ENCODE assay signal across 20 cellular contexts in the genomic region with DNA sequence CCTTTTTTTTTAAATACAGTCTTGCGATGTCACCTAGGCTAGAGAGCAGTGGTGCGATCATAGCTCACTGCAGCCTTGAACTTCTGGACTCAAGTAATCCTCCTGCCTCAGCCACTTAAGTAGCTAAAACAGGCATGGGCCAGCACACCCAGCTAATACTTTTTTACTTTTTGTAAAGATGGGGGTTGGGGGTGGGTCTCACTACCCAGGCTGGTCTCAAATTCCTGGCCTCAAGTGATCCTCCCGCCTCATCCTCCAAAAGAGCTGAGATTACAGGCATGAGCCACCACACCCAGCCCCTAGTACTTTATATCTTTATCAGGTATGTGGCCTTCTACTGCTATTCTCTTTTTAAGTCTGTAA.
"Had no signal": no experiment of that assay in that cellular context is flagged by ENCODE, and none has a peak within 500 bp of the region (broad histone marks: within the 10 kb centered on the region; RNA-seq: fewer than 3 reads in every experiment).

No MANE protein-coding gene starts in this region.

- ATAC-seq: Panc1, PC-3, SK-N-SH treated with all-trans-retinoic acid at 6 μM for 48 hours had no signal

- H3K27ac ChIP-seq: HL-60, RWPE1, SJCRH30 had no signal

- H3K9me3 ChIP-seq: SJCRH30 had no signal

- H3K4me3 ChIP-seq: SJCRH30 had no signal

- H3K36me3 ChIP-seq: SJCRH30 had no signal

- DNase-seq: IMR-90, Karpas-422, KG1, MV-4-11, NCI-H1048, NCI-H1436 treated with DMSO at 0.1 percent for 48 hours, NCI-H1694, NCI-H187 treated with DMSO at 0.1 percent for 48 hours, NCI-H2029 treated with DMSO at 0.1 percent for 48 hours, NCI-H2227 treated with DMSO at 0.1 percent for 48 hours, NCI-H526 treated with DMSO at 0.1 percent for 48 hours, NCI-H748 treated with DMSO at 0.1 percent for 48 hours, PC-3, SHP77 treated with DMSO at 0.1 percent for 48 hours, SJCRH30 had no signal

- FAIRE-seq: HTR-8/SVneo had no signal

- H3K27me3 ChIP-seq: SJCRH30 had no signal
